Comparison of ENCODE assay signal across 1 cellular context in the genomic region with DNA sequence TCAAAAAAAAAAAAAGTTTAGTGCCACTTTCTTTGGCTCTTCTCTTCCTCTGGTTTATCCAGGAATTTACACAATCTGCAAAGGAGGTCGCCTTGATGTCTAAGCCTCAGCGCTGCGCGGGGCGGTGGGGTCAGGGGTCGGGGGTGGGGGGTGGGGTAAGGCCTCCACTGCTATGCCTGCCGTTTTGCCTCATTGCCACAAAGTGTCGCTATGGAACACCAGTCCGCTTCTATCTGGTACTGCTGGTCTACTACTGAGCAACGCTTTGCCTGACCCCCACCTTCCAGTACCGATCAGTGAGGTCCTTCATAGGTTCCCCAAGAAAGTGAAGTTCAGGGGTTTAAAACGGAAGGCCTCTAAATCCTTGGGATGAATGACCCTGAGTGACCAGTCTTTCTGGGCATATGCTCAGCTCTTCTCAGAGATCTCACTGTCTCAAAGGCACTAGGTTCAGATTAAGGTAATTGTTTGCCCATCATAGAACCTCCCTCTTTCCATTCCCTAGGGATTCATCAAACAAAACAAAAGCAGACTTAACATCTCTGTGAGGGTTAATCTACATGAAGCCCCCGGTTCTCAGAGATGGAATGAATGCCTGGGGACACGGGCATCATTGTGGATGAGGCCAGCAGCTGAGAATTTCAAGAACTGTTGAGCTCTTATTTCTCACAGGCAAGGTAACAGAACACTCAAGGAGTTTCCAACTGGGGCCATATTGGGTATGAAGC.
TF ChIP-seq lines count a peak whose summit lies in the region.

No MANE protein-coding gene starts in this region.

TF ChIP-seq in WTC11, 78 proteins besides CTCF, POLR2A, EP300 and RAD21 (continued from another document):
- TF ChIP-seq GTF2I (CRISPR knock-in tag; conservative IDR thresholded peaks at IDR 0.05) = no peak
- TF ChIP-seq, protein P1, sequence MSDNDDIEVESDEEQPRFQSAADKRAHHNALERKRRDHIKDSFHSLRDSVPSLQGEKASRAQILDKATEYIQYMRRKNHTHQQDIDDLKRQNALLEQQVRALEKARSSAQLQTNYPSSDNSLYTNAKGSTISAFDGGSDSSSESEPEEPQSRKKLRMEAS (CRISPR knock-in tag; IDR thresholded peaks at IDR 0.05) = no peak
